8 cellular contexts compared by ENCODE assay signal in genomic region chr10:17229016-17229716, GRCh38. TPM values are rescaled to one million over a fixed set of nuclear protein-coding genes. Genes with fewer than 3 reads are reported as not detected.
DNase-seq lines count a peak whose midpoint lies in the region; ATAC-seq and TF ChIP-seq lines count a peak whose summit lies in the region.

No MANE protein-coding gene starts in this region.

- TF ChIP-seq CTCF in Calu3 (IDR thresholded peaks at IDR 0.05; ENCODE audit: unreplicated experiment) (no peak), GM23338 (conservative IDR thresholded peaks at IDR 0.05; ENCODE audit: low read depth in 2 of 2) (no peak), OCI-LY1 (IDR thresholded peaks at IDR 0.05; ENCODE audit: low read length) (no peak), fibroblast of lung (conservative IDR thresholded peaks at IDR 0.05 in 1 of 2, IDR thresholded peaks at IDR 0.05 in 1 of 2; ENCODE audit: low read depth in 1 of 2, low read length in 2 of 2) (no peak), neural progenitor cell (IDR thresholded peaks at IDR 0.05) (no peak)

- H3K36me3 ChIP-seq in GM23338 (ENCODE audit: insufficient read depth) (peaks cover 11% of the 10 kb centered on the region; the same call in 1 of the 2 replicates), OCI-LY1 (ENCODE audit: insufficient read depth, low read length) (no peaks in the 10 kb centered on the region), fibroblast of lung (ENCODE audit: control insufficient read depth, insufficient read depth, low read length) (peaks cover 18% of the 10 kb centered on the region), neural progenitor cell (peaks cover 11% of the 10 kb centered on the region)

- H4K20me1 ChIP-seq in GM23338 (replicated peaks; ENCODE audit: insufficient read depth) (no peaks in the 10 kb centered on the region), OCI-LY1 (ENCODE audit: insufficient read depth, low read length) (no peaks in the 10 kb centered on the region), fibroblast of lung (ENCODE audit: control insufficient read depth, extremely low read depth, insufficient read depth, low read length) (peaks cover 22% of the 10 kb centered on the region), neural progenitor cell (ENCODE audit: low read depth) (peaks cover 38% of the 10 kb centered on the region)

- peak overlapping the region; percentile 96 for H3K4me3 ChIP-seq in GM23338
- peak overlapping the region; percentile 64 for H3K4me3 ChIP-seq in OCI-LY1 (ENCODE audit: low read depth, low read length, poor library complexity, severe bottlenecking)
- H3K4me3 ChIP-seq in fibroblast of lung (replicated peaks in 1 of 4; ENCODE audit: control extremely low read depth in 1 of 4, insufficient read depth in 1 of 4, low read depth in 3 of 4, low read length in 4 of 4) = peak overlapping the region; percentile 82 to 100 (median 90)
- H3K4me3 ChIP-seq in neural progenitor cell = peak overlapping the region; percentile 74

- ATAC-seq in GM23338 = peak; percentile 21
- ATAC-seq in activated T-cell treated with anti-CD3 and anti-CD28 coated beads, Interleukin-2, amount 50 U/mL, for 72 hours (replicated peaks in 1 of 2) = peak; percentile 25 to 37
- no peak for ATAC-seq in GM19328 (IDR thresholded peaks at IDR 0.05; ENCODE audit: unreplicated experiment)

- H3K27me3 Mint-ChIP-seq in Calu3 (ENCODE audit: unreplicated experiment) (no peaks in the 10 kb centered on the region), GM23338 (ENCODE audit: insufficient read depth, low read depth, poor library complexity) (peaks cover 40% of the 10 kb centered on the region), neural progenitor cell (ENCODE audit: insufficient read depth, low read depth) (peaks cover 14% of the 10 kb centered on the region)
- peaks cover 25% of the 10 kb centered on the region for H3K27me3 Mint-ChIP-seq in activated T-cell treated with anti-CD3 and anti-CD28 coated beads, Interleukin-2, amount 50 U/mL, for 72 hours (ENCODE audit: low read depth)

- H2AFZ ChIP-seq in GM23338 (peak overlapping the region; percentile 100), OCI-LY1 (ENCODE audit: low read length) (no peak overlapping the region), fibroblast of lung (ENCODE audit: low read length) (no peak overlapping the region), neural progenitor cell (replicated peaks) (peak overlapping the region; percentile 83)

- H3K4me3 Mint-ChIP-seq in Calu3 (ENCODE audit: low read depth, unreplicated experiment) (peak overlapping the region; percentile 95), GM23338 (peak overlapping the region; percentile 87), neural progenitor cell (peak overlapping the region; percentile 97)
- peak overlapping the region; percentile 91 to 97 for H3K4me3 Mint-ChIP-seq in activated T-cell treated with anti-CD3 and anti-CD28 coated beads, Interleukin-2, amount 50 U/mL, for 72 hours

- intact Hi-C loops in Calu3 (cut with micrococcal nuclease; ENCODE audit: unreplicated experiment) = no loop called here

- TSS peak; percentile 39 for BruUV-seq in Calu3 (replicated peaks; lab: Mats Ljungman, UMichigan)

- H3K9me2 ChIP-seq in GM23338 (ENCODE audit: insufficient read depth) = no peaks in the 10 kb centered on the region
- H3K9me2 ChIP-seq in OCI-LY1 (ENCODE audit: low read depth, low read length) = no peaks in the 10 kb centered on the region

- H3K36me3 Mint-ChIP-seq in Calu3 (ENCODE audit: insufficient read depth, unreplicated experiment) (peaks cover 68% of the 10 kb centered on the region), GM23338 (ENCODE audit: low read depth) (peaks cover 6% of the 10 kb centered on the region), neural progenitor cell (peaks cover 29% of the 10 kb centered on the region)
- peaks cover 3 to 11% of the 10 kb centered on the region in 2 donors for H3K36me3 Mint-ChIP-seq in activated T-cell treated with anti-CD3 and anti-CD28 coated beads, Interleukin-2, amount 50 U/mL, for 72 hours (ENCODE audit: insufficient read depth in 2 of 2)

- CTCF ChIA-PET in Calu3 (lab: Charles Lee) = interaction anchor here (0.5 to 3.0 kb wide), 7 partner anchors 14 to 412 kb away, joined by 3 to 19 read pairs (median 5); partner anchors contain the start of genes RSU1 and TRDMT1

- H3K9me3 Mint-ChIP-seq in Calu3 (ENCODE audit: low read depth, unreplicated experiment) = no peaks in the 10 kb centered on the region
- H3K9me3 Mint-ChIP-seq in GM23338 = peaks cover 2% of the 10 kb centered on the region; the same call in 1 of the 3 replicates
- no peaks in the 10 kb centered on the region for H3K9me3 Mint-ChIP-seq in activated T-cell treated with anti-CD3 and anti-CD28 coated beads, Interleukin-2, amount 50 U/mL, for 72 hours
- H3K9me3 Mint-ChIP-seq in neural progenitor cell = no peaks in the 10 kb centered on the region

- H3K4me1 ChIP-seq in GM23338 (ENCODE audit: insufficient read depth) (peaks cover 25% of the 10 kb centered on the region), OCI-LY1 (ENCODE audit: insufficient read depth, low read length, severe bottlenecking) (peaks cover 34% of the 10 kb centered on the region), fibroblast of lung (ENCODE audit: control insufficient read depth, extremely low read depth, insufficient read depth, low read length) (peaks cover 15% of the 10 kb centered on the region), neural progenitor cell (peaks cover 25% of the 10 kb centered on the region)

- H3K4me1 Mint-ChIP-seq in Calu3 (ENCODE audit: low read depth, unreplicated experiment) = peaks cover 9% of the 10 kb centered on the region
- H3K4me1 Mint-ChIP-seq in GM23338 = peaks cover 20% of the 10 kb centered on the region
- peaks cover 50% of the 10 kb centered on the region for H3K4me1 Mint-ChIP-seq in activated T-cell treated with anti-CD3 and anti-CD28 coated beads, Interleukin-2, amount 50 U/mL, for 72 hours (ENCODE audit: low read depth)
- H3K4me1 Mint-ChIP-seq in neural progenitor cell = peaks cover 53% of the 10 kb centered on the region

- H3F3A ChIP-seq in GM23338 (replicated peaks; ENCODE audit: low read depth) (peaks cover 12% of the 10 kb centered on the region; the same call in 1 of the 2 replicates), OCI-LY1 (ENCODE audit: insufficient read depth, low read length) (no peaks in the 10 kb centered on the region), neural progenitor cell (ENCODE audit: low read depth) (peaks cover 43% of the 10 kb centered on the region)

- DNase-seq in Calu3 (peak; percentile 70), GM23338 (ENCODE audit: low spot score) (peak; percentile 46), fibroblast of lung (ENCODE audit: low read depth in 2 of 2) (peak; percentile 90 to 93), neural progenitor cell (ENCODE audit: low spot score) (peak; percentile 89), stromal cell of bone marrow (ENCODE audit: low read depth) (peak; percentile 91)
- DNase-seq in activated T-cell treated with anti-CD3 and anti-CD28 coated beads, Interleukin-2, amount 50 U/mL, for 72 hours = peak; percentile 71 to 83

- peaks cover 42% of the 10 kb centered on the region for H3K27me3 ChIP-seq in GM23338 (ENCODE audit: insufficient read depth)
- H3K27me3 ChIP-seq in OCI-LY1 (ENCODE audit: insufficient read depth, low read length) = peaks cover 7% of the 10 kb centered on the region; the same call in 1 of the 2 replicates
- no peaks in the 10 kb centered on the region for H3K27me3 ChIP-seq in fibroblast of lung (ENCODE audit: control insufficient read depth, insufficient read depth, low read length)
- no peaks in the 10 kb centered on the region for H3K27me3 ChIP-seq in neural progenitor cell

- H3K9me3 ChIP-seq in OCI-LY1 (ENCODE audit: low read length) = no peaks in the 10 kb centered on the region
- no peaks in the 10 kb centered on the region for H3K9me3 ChIP-seq in fibroblast of lung (ENCODE audit: control insufficient read depth, insufficient read depth, low read depth, low read length)
- H3K9me3 ChIP-seq in neural progenitor cell (ENCODE audit: low read depth) = no peaks in the 10 kb centered on the region

- H3K4me2 ChIP-seq in GM23338 (peak overlapping the region; percentile 93), OCI-LY1 (ENCODE audit: low read length) (peak overlapping the region; percentile 79), fibroblast of lung (ENCODE audit: extremely low read depth, insufficient read depth, low read length) (peak overlapping the region; percentile 70), neural progenitor cell (peak overlapping the region; percentile 89)

- H3K9ac ChIP-seq in OCI-LY1 (ENCODE audit: low read length) (no peak overlapping the region), fibroblast of lung (ENCODE audit: insufficient read depth, low read length) (peak overlapping the region; percentile 99), neural progenitor cell (peak overlapping the region; percentile 49)

- no peak overlapping the region for H3K27ac ChIP-seq in GM23338 (ENCODE audit: low read depth)
- no peak overlapping the region for H3K27ac ChIP-seq in OCI-LY1 (ENCODE audit: low read depth, low read length, poor library complexity, severe bottlenecking)
- H3K27ac ChIP-seq in fibroblast of lung (ENCODE audit: insufficient read depth, low read length) = peak overlapping the region; percentile 98
- peak overlapping the region; percentile 89 for H3K27ac ChIP-seq in neural progenitor cell

- H3K27ac Mint-ChIP-seq in Calu3 (ENCODE audit: unreplicated experiment) (peak overlapping the region; percentile 73), GM23338 (no peak overlapping the region), neural progenitor cell (peak overlapping the region; percentile 95)
- peak overlapping the region; percentile 95 for H3K27ac Mint-ChIP-seq in activated T-cell treated with anti-CD3 and anti-CD28 coated beads, Interleukin-2, amount 50 U/mL, for 72 hours

- H3K79me2 ChIP-seq in GM23338 (replicated peaks; ENCODE audit: insufficient read depth) (no peaks in the 10 kb centered on the region), OCI-LY1 (ENCODE audit: insufficient read depth, low read length) (no peaks in the 10 kb centered on the region), fibroblast of lung (ENCODE audit: control insufficient read depth, insufficient read depth, low read length) (peaks cover 58% of the 10 kb centered on the region), neural progenitor cell (ENCODE audit: low read depth) (peaks cover 40% of the 10 kb centered on the region)

RNA-seq across cellular contexts. Expression of gene VIM, which starts 1.1 kb away (rescaled TPM):
- 318 and 486 TPM in 2 replicates for total RNA-seq in Calu3 (2022)
- total RNA-seq in GM23338 (2014; rRNA removed; shearing (Covaris generic)) = 214 and 228 TPM in 2 replicates
- 131 and 137 TPM in 2 replicates for polyA plus RNA-seq in GM23338 (2016; fragmentation: Nextera tagmentation; extraction: Ambion mirVana)
- 100 to 1,000 TPM; 211 to 545 TPM for total RNA-seq in activated T-cell treated with anti-CD3 and anti-CD28 coated beads, Interleukin-2, amount 50 U/mL, for 72 hours
- total RNA-seq in fibroblast of lung = 4,550 and 7,192 TPM in 2 replicates
- polyA plus RNA-seq in fibroblast of lung = 4,882 and 6,609 TPM in 2 replicates
- polyA plus RNA-seq in fibroblast of lung (2012) = 5,279 and 8,158 TPM in 2 replicates
- polyA minus RNA-seq in fibroblast of lung (ENCODE audit: low replicate concordance) = 3,855 and 6,261 TPM in 2 replicates
- 727 and 820 TPM in 2 replicates for total RNA-seq in neural progenitor cell (ENCODE audit: low replicate concordance)

RNA-seq across cellular contexts. Expression of gene TRDMT1, which starts 27.7 kb away (rescaled TPM):
- total RNA-seq in Calu3 (2022) (7.9 and 10.3 TPM in 2 replicates), fibroblast of lung (4.4 and 5.8 TPM in 2 replicates), neural progenitor cell (ENCODE audit: low replicate concordance) (26.4 and 35.6 TPM in 2 replicates)
- total RNA-seq in GM23338 (2014; rRNA removed; shearing (Covaris generic)) = 30.8 and 37.7 TPM in 2 replicates
- polyA plus RNA-seq in GM23338 (2016; fragmentation: Nextera tagmentation; extraction: Ambion mirVana) (12.0 and 16.0 TPM in 2 replicates), fibroblast of lung (6.0 and 7.0 TPM in 2 replicates)
- 1 to 10 TPM; 5.5 to 8.7 TPM for total RNA-seq in activated T-cell treated with anti-CD3 and anti-CD28 coated beads, Interleukin-2, amount 50 U/mL, for 72 hours
- 4.3 and 4.5 TPM in 2 replicates for polyA plus RNA-seq in fibroblast of lung (2012)
- 0.79 and 2.6 TPM in 2 replicates for polyA minus RNA-seq in fibroblast of lung (ENCODE audit: low replicate concordance)

Comparison
In these comparisons a context has a peak if more than half of its experiments do, and no peak if none do; other contexts are left out.
1. H2AFZ ChIP-seq: peak in GM23338 (single experiment) and neural progenitor cell (single experiment); none in OCI-LY1 (single experiment) and fibroblast of lung (single experiment).
2. H3K27ac ChIP-seq: peak in fibroblast of lung (single experiment) and neural progenitor cell (single experiment); none in GM23338 (single experiment) and OCI-LY1 (single experiment).
3. Peak in every context shown above with its lines, with median percentiles within 50 percentile points of each other: DNase-seq, H3K4me3 Mint-ChIP-seq, H3K4me2 ChIP-seq and H3K4me3 ChIP-seq.